13 cellular contexts compared by ENCODE assay signal in genomic region chr3:146277953-146278631, GRCh38. TPM values are rescaled to one million over a fixed set of nuclear protein-coding genes. Genes with fewer than 3 reads are reported as not detected.
DNase-seq lines count a peak whose midpoint lies in the region; ATAC-seq and TF ChIP-seq lines count a peak whose summit lies in the region.
"Had no signal": no experiment of that assay in that cellular context is flagged by ENCODE, and none has a peak within 500 bp of the region (broad histone marks: within the 10 kb centered on the region; RNA-seq: fewer than 3 reads in every experiment).

No MANE protein-coding gene starts in this region.

- DNase-seq in NCI-H446 (lab: John Stamatoyannopoulos, UW) = peak; percentile 56 to 80
- DNase-seq in epithelial cell of prostate (ENCODE audit: low read depth, low spot score) = peak; percentile 5
- peak; percentile 34 for DNase-seq in medulla oblongata (ENCODE audit: extremely low spot score)
- no peak for DNase-seq in aorta
- no peak for DNase-seq in GM23338 (ENCODE audit: low spot score)
- DNase-seq: activated CD8-positive, alpha-beta memory T cell treated with anti-CD3 and anti-CD28 coated beads, Interleukin-2, amount 50 U/mL, for 4 hours; cerebellar nuclear complex; GOT3; NCI-H774; occipital lobe had no signal

- H3K27me3 Mint-ChIP-seq in GM23338 (ENCODE audit: insufficient read depth, low read depth, poor library complexity) = peaks cover 1% of the 10 kb centered on the region

- H3K9me3 ChIP-seq in aorta (ENCODE audit: control insufficient read depth, low read length) = no peaks in the 10 kb centered on the region
- H3K9me3 ChIP-seq: vagina had no signal

- H3K4me1 Mint-ChIP-seq in GM23338 = peaks cover 5% of the 10 kb centered on the region

- no peaks in the 10 kb centered on the region for H3K36me3 Mint-ChIP-seq in GM23338 (ENCODE audit: low read depth)

- H3K27me3 ChIP-seq in aorta (ENCODE audit: control insufficient read depth in 1 of 2, insufficient read depth in 2 of 2, low read length in 1 of 2) (no peaks in the 10 kb centered on the region), GM23338 (ENCODE audit: insufficient read depth) (no peaks in the 10 kb centered on the region)
- H3K27me3 ChIP-seq: vagina had no signal

- 71 to 72% methylated on average over 2 of the region's 2 CpGs for WGBS in aorta, 2 donors

- peaks cover 2 to 10% of the 10 kb centered on the region in 2 donors for H3K4me1 ChIP-seq in aorta (ENCODE audit: control insufficient read depth in 1 of 2, insufficient read depth in 2 of 2, low read length in 2 of 2)
- peaks cover 5% of the 10 kb centered on the region; the same call in 1 of the 2 replicates for H3K4me1 ChIP-seq in GM23338 (ENCODE audit: insufficient read depth)

- TF ChIP-seq CTCF in GM23338 (conservative IDR thresholded peaks at IDR 0.05; ENCODE audit: low read depth in 2 of 2) = no peak

- no peaks in the 10 kb centered on the region for H4K20me1 ChIP-seq in GM23338 (replicated peaks; ENCODE audit: insufficient read depth)

- H3K36me3 ChIP-seq in aorta (ENCODE audit: control insufficient read depth in 1 of 2, insufficient read depth in 2 of 2, low read length in 1 of 2) (no peaks in the 10 kb centered on the region), GM23338 (ENCODE audit: insufficient read depth) (no peaks in the 10 kb centered on the region)
- H3K36me3 ChIP-seq: vagina had no signal

- H3K79me2 ChIP-seq in GM23338 (replicated peaks; ENCODE audit: insufficient read depth) = no peaks in the 10 kb centered on the region

- peak; percentile 81 for ATAC-seq in aorta (ENCODE audit: low FRiP score)
- ATAC-seq in GM23338 = no peak
- no peak for ATAC-seq in HG03571 (IDR thresholded peaks at IDR 0.05; ENCODE audit: unreplicated experiment)
- ATAC-seq in HG03280 (IDR thresholded peaks at IDR 0.05; ENCODE audit: unreplicated experiment) = no peak

- H3K27ac Mint-ChIP-seq in GM23338 = no peak overlapping the region

- no peak overlapping the region for H3K4me2 ChIP-seq in GM23338

- no peak overlapping the region for H2AFZ ChIP-seq in GM23338

- H3K9me3 Mint-ChIP-seq in GM23338 = no peaks in the 10 kb centered on the region

- no peaks in the 10 kb centered on the region for H3K9me2 ChIP-seq in GM23338 (ENCODE audit: insufficient read depth)

- H3K4me3 ChIP-seq in aorta (ENCODE audit: low read length in 2 of 2) (no peak overlapping the region), GM23338 (no peak overlapping the region)
- H3K4me3 ChIP-seq: vagina had no signal

- intact Hi-C loops in aorta (cut with DNase I) = loop anchor here in 1 of 2 donors (5.0 kb wide), 2 partner anchors 36 to 44 kb away; no protein-coding TSS in a partner anchor

- H3F3A ChIP-seq in GM23338 (replicated peaks; ENCODE audit: low read depth) = no peaks in the 10 kb centered on the region

- H3K4me3 Mint-ChIP-seq in GM23338 = no peak overlapping the region

- H3K27ac ChIP-seq in epithelial cell of prostate (no peak overlapping the region), aorta (ENCODE audit: low read depth in 1 of 2, low read length in 2 of 2) (peak overlapping the region; percentile 76 to 90), GM23338 (ENCODE audit: low read depth) (no peak overlapping the region)
- H3K27ac ChIP-seq: vagina had no signal

TF ChIP-seq in GM23338, 12 proteins besides CTCF, POLR2A, EP300 and RAD21 (continues in another document):
- TF ChIP-seq NANOG (IDR thresholded peaks at IDR 0.05; ENCODE audit: borderline replicate concordance) = no peak
- TF ChIP-seq REST (IDR thresholded peaks at IDR 0.05; ENCODE audit: unreplicated experiment) = no peak
- TF ChIP-seq EZH2 (IDR thresholded peaks at IDR 0.05; ENCODE audit: low read depth, unreplicated experiment) = no peak
- TF ChIP-seq ZNF462 (CRISPR knock-in tag; IDR thresholded peaks at IDR 0.05) = no peak
- TF ChIP-seq ZNF331 (CRISPR knock-in tag; IDR thresholded peaks at IDR 0.05; ENCODE audit: low read depth) = no peak

RNA-seq across cellular contexts. Expression of gene PLSCR4, which starts 27.2 kb away (rescaled TPM):
- 100 to 1,000 TPM in 1 of 2 donors, 10 to 100 TPM in 1; 69.7 to 135 TPM for total RNA-seq in aorta
- polyA plus RNA-seq in aorta = 10 to 100 TPM; 33.1 to 65.8 TPM
- total RNA-seq in GM23338 (2014; rRNA removed; shearing (Covaris generic)) = 5.2 TPM in 2 replicates
- 1.4 and 2.9 TPM in 2 replicates for polyA plus RNA-seq in GM23338 (2016; fragmentation: Nextera tagmentation; extraction: Ambion mirVana)

Comparison
In these comparisons a context has a peak if more than half of its experiments do, and no peak if none do; other contexts are left out.
1. DNase-seq: peak in NCI-H446 (2 of 2), epithelial cell of prostate (single experiment) and medulla oblongata (single experiment); none in aorta (0 of 2) and GM23338 (single experiment).
2. H3K27ac ChIP-seq: peak in aorta (2 of 2); none in epithelial cell of prostate (single experiment) and GM23338 (single experiment).
3. RNA of gene PLSCR4, which starts 27.2 kb away (total RNA-seq): 69.7 to 135 TPM in aorta; 5.2 TPM in GM23338; every median in the first group is over 10 times any median in the second.